ENCODE assay signal across 1 cellular context in the genomic region with DNA sequence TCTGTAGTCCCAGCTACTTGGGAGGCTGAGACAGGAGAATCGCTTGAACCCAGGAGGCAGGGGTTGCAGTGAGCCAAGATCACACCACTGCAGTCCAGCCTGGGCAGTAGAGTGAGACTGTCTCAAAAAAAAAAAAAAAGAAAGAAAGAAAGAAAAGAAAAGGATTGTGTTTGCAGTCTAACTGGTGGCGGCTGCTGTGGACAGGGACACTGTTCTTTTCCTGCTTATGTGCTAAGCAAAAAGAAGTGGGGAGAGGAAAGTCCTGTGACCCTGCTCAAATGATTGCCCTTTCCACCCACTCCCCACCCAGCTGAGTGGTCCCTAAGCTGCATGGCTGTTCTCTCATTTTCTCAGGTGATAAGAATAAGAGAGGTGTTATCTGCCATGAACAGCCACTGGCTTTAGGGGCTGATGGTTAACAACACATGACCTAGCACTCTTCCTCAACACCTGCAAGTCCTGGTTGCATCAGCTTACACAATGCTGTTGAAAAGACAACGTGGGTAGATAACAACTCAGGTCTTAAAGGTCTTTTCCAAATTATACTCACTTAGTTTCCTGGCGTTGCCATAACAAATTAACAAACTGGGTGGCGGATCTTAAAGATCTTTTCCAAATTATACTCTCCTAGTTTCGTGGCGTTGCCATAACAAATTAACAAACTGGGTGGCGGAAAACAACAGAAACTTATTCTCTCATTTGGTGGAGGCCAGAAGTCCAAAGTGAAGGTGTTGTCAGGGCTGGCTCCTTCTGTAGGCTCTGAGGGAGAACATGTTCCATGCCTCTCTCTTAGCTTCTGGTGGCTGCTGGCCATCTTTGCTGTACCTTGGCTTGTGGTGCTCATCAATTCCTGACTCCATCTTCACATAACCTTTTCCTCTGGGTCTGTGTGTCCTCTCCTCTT.
TF ChIP-seq lines count a peak whose summit lies in the region.

No MANE protein-coding gene starts in this region.

TF ChIP-seq in K562, 482 proteins besides CTCF, POLR2A, EP300 and RAD21 (continued from another document and continues in another):
- TF ChIP-seq, protein P1, sequence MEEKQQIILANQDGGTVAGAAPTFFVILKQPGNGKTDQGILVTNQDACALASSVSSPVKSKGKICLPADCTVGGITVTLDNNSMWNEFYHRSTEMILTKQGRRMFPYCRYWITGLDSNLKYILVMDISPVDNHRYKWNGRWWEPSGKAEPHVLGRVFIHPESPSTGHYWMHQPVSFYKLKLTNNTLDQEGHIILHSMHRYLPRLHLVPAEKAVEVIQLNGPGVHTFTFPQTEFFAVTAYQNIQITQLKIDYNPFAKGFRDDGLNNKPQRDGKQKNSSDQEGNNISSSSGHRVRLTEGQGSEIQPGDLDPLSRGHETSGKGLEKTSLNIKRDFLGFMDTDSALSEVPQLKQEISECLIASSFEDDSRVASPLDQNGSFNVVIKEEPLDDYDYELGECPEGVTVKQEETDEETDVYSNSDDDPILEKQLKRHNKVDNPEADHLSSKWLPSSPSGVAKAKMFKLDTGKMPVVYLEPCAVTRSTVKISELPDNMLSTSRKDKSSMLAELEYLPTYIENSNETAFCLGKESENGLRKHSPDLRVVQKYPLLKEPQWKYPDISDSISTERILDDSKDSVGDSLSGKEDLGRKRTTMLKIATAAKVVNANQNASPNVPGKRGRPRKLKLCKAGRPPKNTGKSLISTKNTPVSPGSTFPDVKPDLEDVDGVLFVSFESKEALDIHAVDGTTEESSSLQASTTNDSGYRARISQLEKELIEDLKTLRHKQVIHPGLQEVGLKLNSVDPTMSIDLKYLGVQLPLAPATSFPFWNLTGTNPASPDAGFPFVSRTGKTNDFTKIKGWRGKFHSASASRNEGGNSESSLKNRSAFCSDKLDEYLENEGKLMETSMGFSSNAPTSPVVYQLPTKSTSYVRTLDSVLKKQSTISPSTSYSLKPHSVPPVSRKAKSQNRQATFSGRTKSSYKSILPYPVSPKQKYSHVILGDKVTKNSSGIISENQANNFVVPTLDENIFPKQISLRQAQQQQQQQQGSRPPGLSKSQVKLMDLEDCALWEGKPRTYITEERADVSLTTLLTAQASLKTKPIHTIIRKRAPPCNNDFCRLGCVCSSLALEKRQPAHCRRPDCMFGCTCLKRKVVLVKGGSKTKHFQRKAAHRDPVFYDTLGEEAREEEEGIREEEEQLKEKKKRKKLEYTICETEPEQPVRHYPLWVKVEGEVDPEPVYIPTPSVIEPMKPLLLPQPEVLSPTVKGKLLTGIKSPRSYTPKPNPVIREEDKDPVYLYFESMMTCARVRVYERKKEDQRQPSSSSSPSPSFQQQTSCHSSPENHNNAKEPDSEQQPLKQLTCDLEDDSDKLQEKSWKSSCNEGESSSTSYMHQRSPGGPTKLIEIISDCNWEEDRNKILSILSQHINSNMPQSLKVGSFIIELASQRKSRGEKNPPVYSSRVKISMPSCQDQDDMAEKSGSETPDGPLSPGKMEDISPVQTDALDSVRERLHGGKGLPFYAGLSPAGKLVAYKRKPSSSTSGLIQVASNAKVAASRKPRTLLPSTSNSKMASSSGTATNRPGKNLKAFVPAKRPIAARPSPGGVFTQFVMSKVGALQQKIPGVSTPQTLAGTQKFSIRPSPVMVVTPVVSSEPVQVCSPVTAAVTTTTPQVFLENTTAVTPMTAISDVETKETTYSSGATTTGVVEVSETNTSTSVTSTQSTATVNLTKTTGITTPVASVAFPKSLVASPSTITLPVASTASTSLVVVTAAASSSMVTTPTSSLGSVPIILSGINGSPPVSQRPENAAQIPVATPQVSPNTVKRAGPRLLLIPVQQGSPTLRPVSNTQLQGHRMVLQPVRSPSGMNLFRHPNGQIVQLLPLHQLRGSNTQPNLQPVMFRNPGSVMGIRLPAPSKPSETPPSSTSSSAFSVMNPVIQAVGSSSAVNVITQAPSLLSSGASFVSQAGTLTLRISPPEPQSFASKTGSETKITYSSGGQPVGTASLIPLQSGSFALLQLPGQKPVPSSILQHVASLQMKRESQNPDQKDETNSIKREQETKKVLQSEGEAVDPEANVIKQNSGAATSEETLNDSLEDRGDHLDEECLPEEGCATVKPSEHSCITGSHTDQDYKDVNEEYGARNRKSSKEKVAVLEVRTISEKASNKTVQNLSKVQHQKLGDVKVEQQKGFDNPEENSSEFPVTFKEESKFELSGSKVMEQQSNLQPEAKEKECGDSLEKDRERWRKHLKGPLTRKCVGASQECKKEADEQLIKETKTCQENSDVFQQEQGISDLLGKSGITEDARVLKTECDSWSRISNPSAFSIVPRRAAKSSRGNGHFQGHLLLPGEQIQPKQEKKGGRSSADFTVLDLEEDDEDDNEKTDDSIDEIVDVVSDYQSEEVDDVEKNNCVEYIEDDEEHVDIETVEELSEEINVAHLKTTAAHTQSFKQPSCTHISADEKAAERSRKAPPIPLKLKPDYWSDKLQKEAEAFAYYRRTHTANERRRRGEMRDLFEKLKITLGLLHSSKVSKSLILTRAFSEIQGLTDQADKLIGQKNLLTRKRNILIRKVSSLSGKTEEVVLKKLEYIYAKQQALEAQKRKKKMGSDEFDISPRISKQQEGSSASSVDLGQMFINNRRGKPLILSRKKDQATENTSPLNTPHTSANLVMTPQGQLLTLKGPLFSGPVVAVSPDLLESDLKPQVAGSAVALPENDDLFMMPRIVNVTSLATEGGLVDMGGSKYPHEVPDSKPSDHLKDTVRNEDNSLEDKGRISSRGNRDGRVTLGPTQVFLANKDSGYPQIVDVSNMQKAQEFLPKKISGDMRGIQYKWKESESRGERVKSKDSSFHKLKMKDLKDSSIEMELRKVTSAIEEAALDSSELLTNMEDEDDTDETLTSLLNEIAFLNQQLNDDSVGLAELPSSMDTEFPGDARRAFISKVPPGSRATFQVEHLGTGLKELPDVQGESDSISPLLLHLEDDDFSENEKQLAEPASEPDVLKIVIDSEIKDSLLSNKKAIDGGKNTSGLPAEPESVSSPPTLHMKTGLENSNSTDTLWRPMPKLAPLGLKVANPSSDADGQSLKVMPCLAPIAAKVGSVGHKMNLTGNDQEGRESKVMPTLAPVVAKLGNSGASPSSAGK (IDR thresholded peaks at IDR 0.05), result peak; percentile 50; the same call in 1 of the 2 replicates
- TF ChIP-seq ZNF134 (CRISPR knock-in tag; conservative IDR thresholded peaks at IDR 0.05) (peak; percentile 26; the same call in 1 of the 2 replicates), PTTG1 (tag; IDR thresholded peaks at IDR 0.05; ENCODE audit: low read depth) (no peak), BHLHE40 (IDR thresholded peaks at IDR 0.05; ENCODE audit: low read length) (peak; percentile 91), TGIF2 (CRISPR knock-in tag; IDR thresholded peaks at IDR 0.05) (no peak), TAF1 (IDR thresholded peaks at IDR 0.05; ENCODE audit: control insufficient read depth, extremely low read depth, insufficient read depth, low read length, severe bottlenecking) (peak; percentile 61), L3MBTL2 (IDR thresholded peaks at IDR 0.05) (peak; percentile 81), RBM22 (IDR thresholded peaks at IDR 0.05; ENCODE audit: low read depth, low read length, poor library complexity, severe bottlenecking) (no peak), CBFA2T3 (IDR thresholded peaks at IDR 0.05) (peak; percentile 100), BACH1 (tag; IDR thresholded peaks at IDR 0.05) (peak; percentile 82; the same call in 1 of the 2 replicates), LCOR (CRISPR knock-in tag; IDR thresholded peaks at IDR 0.05) (peak; percentile 98), IFI16 (CRISPR knock-in tag; IDR thresholded peaks at IDR 0.05) (no peak), ZNF324 (CRISPR knock-in tag; IDR thresholded peaks at IDR 0.05) (no peak), NCOA4 (IDR thresholded peaks at IDR 0.05; ENCODE audit: partially characterized antibody) (no peak), NONO (IDR thresholded peaks at IDR 0.05; ENCODE audit: low read depth in 2 of 2, low read length in 1 of 2) (peak in 1 of 2 experiments; percentile 82; a peak in 2 of 4 replicates), ZNF436 (CRISPR knock-in tag; IDR thresholded peaks at IDR 0.05) (no peak)
- TF ChIP-seq, protein P2, sequence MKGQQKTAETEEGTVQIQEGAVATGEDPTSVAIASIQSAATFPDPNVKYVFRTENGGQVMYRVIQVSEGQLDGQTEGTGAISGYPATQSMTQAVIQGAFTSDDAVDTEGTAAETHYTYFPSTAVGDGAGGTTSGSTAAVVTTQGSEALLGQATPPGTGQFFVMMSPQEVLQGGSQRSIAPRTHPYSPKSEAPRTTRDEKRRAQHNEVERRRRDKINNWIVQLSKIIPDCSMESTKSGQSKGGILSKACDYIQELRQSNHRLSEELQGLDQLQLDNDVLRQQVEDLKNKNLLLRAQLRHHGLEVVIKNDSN (CRISPR knock-in tag; IDR thresholded peaks at IDR 0.05), result peak; percentile 83
- TF ChIP-seq, protein P3, sequence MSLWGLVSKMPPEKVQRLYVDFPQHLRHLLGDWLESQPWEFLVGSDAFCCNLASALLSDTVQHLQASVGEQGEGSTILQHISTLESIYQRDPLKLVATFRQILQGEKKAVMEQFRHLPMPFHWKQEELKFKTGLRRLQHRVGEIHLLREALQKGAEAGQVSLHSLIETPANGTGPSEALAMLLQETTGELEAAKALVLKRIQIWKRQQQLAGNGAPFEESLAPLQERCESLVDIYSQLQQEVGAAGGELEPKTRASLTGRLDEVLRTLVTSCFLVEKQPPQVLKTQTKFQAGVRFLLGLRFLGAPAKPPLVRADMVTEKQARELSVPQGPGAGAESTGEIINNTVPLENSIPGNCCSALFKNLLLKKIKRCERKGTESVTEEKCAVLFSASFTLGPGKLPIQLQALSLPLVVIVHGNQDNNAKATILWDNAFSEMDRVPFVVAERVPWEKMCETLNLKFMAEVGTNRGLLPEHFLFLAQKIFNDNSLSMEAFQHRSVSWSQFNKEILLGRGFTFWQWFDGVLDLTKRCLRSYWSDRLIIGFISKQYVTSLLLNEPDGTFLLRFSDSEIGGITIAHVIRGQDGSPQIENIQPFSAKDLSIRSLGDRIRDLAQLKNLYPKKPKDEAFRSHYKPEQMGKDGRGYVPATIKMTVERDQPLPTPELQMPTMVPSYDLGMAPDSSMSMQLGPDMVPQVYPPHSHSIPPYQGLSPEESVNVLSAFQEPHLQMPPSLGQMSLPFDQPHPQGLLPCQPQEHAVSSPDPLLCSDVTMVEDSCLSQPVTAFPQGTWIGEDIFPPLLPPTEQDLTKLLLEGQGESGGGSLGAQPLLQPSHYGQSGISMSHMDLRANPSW (CRISPR knock-in tag; IDR thresholded peaks at IDR 0.05), result 0 out of 2 replicates have a peak, but pooled peaks have one; percentile 70
- TF ChIP-seq, protein P4, sequence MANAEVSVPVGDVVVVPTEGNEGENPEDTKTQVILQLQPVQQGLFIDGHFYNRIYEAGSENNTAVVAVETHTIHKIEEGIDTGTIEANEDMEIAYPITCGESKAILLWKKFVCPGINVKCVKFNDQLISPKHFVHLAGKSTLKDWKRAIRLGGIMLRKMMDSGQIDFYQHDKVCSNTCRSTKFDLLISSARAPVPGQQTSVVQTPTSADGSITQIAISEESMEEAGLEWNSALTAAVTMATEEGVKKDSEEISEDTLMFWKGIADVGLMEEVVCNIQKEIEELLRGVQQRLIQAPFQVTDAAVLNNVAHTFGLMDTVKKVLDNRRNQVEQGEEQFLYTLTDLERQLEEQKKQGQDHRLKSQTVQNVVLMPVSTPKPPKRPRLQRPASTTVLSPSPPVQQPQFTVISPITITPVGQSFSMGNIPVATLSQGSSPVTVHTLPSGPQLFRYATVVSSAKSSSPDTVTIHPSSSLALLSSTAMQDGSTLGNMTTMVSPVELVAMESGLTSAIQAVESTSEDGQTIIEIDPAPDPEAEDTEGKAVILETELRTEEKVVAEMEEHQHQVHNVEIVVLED (CRISPR knock-in tag; IDR thresholded peaks at IDR 0.05), result peak; percentile 19; the same call in 1 of the 2 replicates
- TF ChIP-seq, protein P5, sequence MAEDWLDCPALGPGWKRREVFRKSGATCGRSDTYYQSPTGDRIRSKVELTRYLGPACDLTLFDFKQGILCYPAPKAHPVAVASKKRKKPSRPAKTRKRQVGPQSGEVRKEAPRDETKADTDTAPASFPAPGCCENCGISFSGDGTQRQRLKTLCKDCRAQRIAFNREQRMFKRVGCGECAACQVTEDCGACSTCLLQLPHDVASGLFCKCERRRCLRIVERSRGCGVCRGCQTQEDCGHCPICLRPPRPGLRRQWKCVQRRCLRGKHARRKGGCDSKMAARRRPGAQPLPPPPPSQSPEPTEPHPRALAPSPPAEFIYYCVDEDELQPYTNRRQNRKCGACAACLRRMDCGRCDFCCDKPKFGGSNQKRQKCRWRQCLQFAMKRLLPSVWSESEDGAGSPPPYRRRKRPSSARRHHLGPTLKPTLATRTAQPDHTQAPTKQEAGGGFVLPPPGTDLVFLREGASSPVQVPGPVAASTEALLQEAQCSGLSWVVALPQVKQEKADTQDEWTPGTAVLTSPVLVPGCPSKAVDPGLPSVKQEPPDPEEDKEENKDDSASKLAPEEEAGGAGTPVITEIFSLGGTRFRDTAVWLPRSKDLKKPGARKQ (CRISPR knock-in tag; IDR thresholded peaks at IDR 0.05), result no peak
- TF ChIP-seq, protein P6, sequence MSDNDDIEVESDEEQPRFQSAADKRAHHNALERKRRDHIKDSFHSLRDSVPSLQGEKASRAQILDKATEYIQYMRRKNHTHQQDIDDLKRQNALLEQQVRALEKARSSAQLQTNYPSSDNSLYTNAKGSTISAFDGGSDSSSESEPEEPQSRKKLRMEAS (CRISPR knock-in tag; IDR thresholded peaks at IDR 0.05), result peak; percentile 80; the same call in 1 of the 2 replicates
- TF ChIP-seq, protein P7, sequence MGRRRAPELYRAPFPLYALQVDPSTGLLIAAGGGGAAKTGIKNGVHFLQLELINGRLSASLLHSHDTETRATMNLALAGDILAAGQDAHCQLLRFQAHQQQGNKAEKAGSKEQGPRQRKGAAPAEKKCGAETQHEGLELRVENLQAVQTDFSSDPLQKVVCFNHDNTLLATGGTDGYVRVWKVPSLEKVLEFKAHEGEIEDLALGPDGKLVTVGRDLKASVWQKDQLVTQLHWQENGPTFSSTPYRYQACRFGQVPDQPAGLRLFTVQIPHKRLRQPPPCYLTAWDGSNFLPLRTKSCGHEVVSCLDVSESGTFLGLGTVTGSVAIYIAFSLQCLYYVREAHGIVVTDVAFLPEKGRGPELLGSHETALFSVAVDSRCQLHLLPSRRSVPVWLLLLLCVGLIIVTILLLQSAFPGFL (CRISPR knock-in tag; IDR thresholded peaks at IDR 0.05), result no peak
- TF ChIP-seq, protein P8, sequence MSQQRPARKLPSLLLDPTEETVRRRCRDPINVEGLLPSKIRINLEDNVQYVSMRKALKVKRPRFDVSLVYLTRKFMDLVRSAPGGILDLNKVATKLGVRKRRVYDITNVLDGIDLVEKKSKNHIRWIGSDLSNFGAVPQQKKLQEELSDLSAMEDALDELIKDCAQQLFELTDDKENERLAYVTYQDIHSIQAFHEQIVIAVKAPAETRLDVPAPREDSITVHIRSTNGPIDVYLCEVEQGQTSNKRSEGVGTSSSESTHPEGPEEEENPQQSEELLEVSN (IDR thresholded peaks at IDR 0.05; ENCODE audit: borderline replicate concordance in 1 of 2, extremely low read depth in 1 of 2, insufficient read depth in 1 of 2, insufficient read length in 1 of 2, low read depth in 1 of 2, low read length in 1 of 2, poor library complexity in 1 of 2, severe bottlenecking in 1 of 2), result peak in 1 of 2 experiments; percentile 27
- TF ChIP-seq, protein P9, sequence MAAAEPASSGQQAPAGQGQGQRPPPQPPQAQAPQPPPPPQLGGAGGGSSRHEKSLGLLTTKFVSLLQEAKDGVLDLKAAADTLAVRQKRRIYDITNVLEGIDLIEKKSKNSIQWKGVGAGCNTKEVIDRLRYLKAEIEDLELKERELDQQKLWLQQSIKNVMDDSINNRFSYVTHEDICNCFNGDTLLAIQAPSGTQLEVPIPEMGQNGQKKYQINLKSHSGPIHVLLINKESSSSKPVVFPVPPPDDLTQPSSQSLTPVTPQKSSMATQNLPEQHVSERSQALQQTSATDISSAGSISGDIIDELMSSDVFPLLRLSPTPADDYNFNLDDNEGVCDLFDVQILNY (CRISPR knock-in tag; IDR thresholded peaks at IDR 0.05), result no peak
- TF ChIP-seq, protein P10, sequence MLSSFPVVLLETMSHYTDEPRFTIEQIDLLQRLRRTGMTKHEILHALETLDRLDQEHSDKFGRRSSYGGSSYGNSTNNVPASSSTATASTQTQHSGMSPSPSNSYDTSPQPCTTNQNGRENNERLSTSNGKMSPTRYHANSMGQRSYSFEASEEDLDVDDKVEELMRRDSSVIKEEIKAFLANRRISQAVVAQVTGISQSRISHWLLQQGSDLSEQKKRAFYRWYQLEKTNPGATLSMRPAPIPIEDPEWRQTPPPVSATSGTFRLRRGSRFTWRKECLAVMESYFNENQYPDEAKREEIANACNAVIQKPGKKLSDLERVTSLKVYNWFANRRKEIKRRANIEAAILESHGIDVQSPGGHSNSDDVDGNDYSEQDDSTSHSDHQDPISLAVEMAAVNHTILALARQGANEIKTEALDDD (IDR thresholded peaks at IDR 0.05), result peak; percentile 86
